In the genomic region with DNA sequence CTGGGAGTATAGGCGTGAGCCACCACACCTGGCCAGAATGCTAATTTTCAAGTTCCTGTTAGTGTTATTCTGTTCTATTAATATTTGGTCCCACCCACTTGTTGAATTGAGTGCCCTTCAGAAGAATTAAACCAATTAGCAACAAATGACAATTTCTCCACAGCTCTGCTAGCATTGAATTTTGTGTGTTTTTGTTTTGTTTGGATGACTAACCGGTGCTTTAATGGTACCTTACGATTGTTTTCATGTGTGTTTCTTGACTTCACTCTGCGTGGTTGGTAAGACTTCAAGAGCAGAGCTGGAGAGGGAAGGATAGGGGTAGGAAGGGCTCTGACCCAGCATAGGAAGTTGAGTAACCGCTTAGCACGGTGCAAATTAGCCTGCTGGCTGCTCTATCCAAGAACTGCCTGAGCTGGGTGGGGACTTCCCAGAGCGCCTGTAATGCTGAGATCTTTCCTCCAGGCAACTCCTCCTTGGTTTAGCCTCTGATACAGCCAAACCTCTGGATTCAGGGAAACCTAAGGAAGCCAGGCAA, we compare ENCODE assay signal across 1 cellular context.
TF ChIP-seq lines count a peak whose summit lies in the region.

No MANE protein-coding gene starts in this region.

TF ChIP-seq in HepG2, 621 proteins besides CTCF, POLR2A, EP300 and RAD21:
- no peak for TF ChIP-seq HOXA3 (CRISPR knock-in tag; IDR thresholded peaks at IDR 0.05)
- no peak for TF ChIP-seq ZNF367 (CRISPR knock-in tag; IDR thresholded peaks at IDR 0.05; ENCODE audit: borderline replicate concordance)
- TF ChIP-seq ZFP90 (CRISPR knock-in tag; IDR thresholded peaks at IDR 0.05; ENCODE audit: borderline replicate concordance): no peak
- TF ChIP-seq ZBTB7A (CRISPR knock-in tag; IDR thresholded peaks at IDR 0.05): no peak
- no peak for TF ChIP-seq SNRNP70 (IDR thresholded peaks at IDR 0.05; ENCODE audit: low read depth, low read length)
- no peak for TF ChIP-seq EZH2 (conservative IDR thresholded peaks at IDR 0.05; ENCODE audit: low read depth, low read length)
- TF ChIP-seq ZIK1 (CRISPR knock-in tag; IDR thresholded peaks at IDR 0.05; ENCODE audit: borderline replicate concordance, low read depth): no peak
- TF ChIP-seq, protein P1, sequence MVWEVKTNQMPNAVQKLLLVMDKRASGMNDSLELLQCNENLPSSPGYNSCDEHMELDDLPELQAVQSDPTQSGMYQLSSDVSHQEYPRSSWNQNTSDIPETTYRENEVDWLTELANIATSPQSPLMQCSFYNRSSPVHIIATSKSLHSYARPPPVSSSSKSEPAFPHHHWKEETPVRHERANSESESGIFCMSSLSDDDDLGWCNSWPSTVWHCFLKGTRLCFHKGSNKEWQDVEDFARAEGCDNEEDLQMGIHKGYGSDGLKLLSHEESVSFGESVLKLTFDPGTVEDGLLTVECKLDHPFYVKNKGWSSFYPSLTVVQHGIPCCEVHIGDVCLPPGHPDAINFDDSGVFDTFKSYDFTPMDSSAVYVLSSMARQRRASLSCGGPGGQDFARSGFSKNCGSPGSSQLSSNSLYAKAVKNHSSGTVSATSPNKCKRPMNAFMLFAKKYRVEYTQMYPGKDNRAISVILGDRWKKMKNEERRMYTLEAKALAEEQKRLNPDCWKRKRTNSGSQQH (CRISPR knock-in tag; IDR thresholded peaks at IDR 0.05; ENCODE audit: low read depth): no peak
- TF ChIP-seq, protein P2, sequence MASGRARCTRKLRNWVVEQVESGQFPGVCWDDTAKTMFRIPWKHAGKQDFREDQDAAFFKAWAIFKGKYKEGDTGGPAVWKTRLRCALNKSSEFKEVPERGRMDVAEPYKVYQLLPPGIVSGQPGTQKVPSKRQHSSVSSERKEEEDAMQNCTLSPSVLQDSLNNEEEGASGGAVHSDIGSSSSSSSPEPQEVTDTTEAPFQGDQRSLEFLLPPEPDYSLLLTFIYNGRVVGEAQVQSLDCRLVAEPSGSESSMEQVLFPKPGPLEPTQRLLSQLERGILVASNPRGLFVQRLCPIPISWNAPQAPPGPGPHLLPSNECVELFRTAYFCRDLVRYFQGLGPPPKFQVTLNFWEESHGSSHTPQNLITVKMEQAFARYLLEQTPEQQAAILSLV (CRISPR knock-in tag; IDR thresholded peaks at IDR 0.05; ENCODE audit: borderline replicate concordance): no peak
- TF ChIP-seq ZNF232 (CRISPR knock-in tag; IDR thresholded peaks at IDR 0.05; ENCODE audit: borderline replicate concordance): no peak
- TF ChIP-seq ZNF383 (CRISPR knock-in tag; IDR thresholded peaks at IDR 0.05; ENCODE audit: borderline replicate concordance): no peak
- TF ChIP-seq ZNF20 (CRISPR knock-in tag; IDR thresholded peaks at IDR 0.05): no peak
- TF ChIP-seq JUNB (CRISPR knock-in tag; IDR thresholded peaks at IDR 0.05; ENCODE audit: borderline replicate concordance): no peak
- TF ChIP-seq GATA4 (IDR thresholded peaks at IDR 0.05; ENCODE audit: borderline replicate concordance, low read depth): no peak
- TF ChIP-seq ZNF660 (CRISPR knock-in tag; IDR thresholded peaks at IDR 0.05; ENCODE audit: borderline replicate concordance, low read depth): no peak
- TF ChIP-seq, protein P3, sequence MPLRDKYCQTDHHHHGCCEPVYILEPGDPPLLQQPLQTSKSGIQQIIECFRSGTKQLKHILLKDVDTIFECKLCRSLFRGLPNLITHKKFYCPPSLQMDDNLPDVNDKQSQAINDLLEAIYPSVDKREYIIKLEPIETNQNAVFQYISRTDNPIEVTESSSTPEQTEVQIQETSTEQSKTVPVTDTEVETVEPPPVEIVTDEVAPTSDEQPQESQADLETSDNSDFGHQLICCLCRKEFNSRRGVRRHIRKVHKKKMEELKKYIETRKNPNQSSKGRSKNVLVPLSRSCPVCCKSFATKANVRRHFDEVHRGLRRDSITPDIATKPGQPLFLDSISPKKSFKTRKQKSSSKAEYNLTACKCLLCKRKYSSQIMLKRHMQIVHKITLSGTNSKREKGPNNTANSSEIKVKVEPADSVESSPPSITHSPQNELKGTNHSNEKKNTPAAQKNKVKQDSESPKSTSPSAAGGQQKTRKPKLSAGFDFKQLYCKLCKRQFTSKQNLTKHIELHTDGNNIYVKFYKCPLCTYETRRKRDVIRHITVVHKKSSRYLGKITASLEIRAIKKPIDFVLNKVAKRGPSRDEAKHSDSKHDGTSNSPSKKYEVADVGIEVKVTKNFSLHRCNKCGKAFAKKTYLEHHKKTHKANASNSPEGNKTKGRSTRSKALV (CRISPR knock-in tag; IDR thresholded peaks at IDR 0.05): no peak
